In genomic region chr6:125197795-125198269, GRCh38 we compare ENCODE assay signal across 9 cellular contexts. TPM values are rescaled to one million over a fixed set of nuclear protein-coding genes. Genes with fewer than 3 reads are reported as not detected.
A peak's percentile ranks its signal among the peaks of the same experiment; 100 is the strongest.
DNase-seq lines count a peak whose midpoint lies in the region; ATAC-seq and TF ChIP-seq lines count a peak whose summit lies in the region.
"Had no signal": no experiment of that assay in that cellular context is flagged by ENCODE, and none has a peak within 500 bp of the region (broad histone marks: within the 10 kb centered on the region; RNA-seq: fewer than 3 reads in every experiment).

No MANE protein-coding gene starts in this region.

- no peak overlapping the region for H3K9ac ChIP-seq in GM23248

- no peaks in the 10 kb centered on the region for H3K36me3 Mint-ChIP-seq in CD8-positive, alpha-beta T cell

- H2AFZ ChIP-seq in GM23248, result peak overlapping the region; percentile 45

- in situ Hi-C loops in GM23248 (cut with MboI), result no loop called here

- CTCF ChIA-PET in CD8-positive, alpha-beta T cell (lab: Charles Lee), result interaction anchor here (1.5 kb wide), 1 partner anchor 11 kb away, joined by 3 read pairs; no protein-coding TSS in a partner anchor

- H3K27ac ChIP-seq in GM23248 (peak overlapping the region; percentile 35; the same call in 1 of the 2 replicates), SJCRH30 (no peak overlapping the region), heart left ventricle (peak overlapping the region; percentile 59 to 91 (median 83)), sigmoid colon (peak overlapping the region; percentile 58 to 80 (median 68))
- H3K27ac ChIP-seq in CD8-positive, alpha-beta T cell (ENCODE audit: low read depth, low read length), result no peak overlapping the region

- H3K27me3 ChIP-seq in GM23248 (replicated peaks; ENCODE audit: insufficient read depth) (no peaks in the 10 kb centered on the region), SJCRH30 (no peaks in the 10 kb centered on the region), heart left ventricle (no peaks in the 10 kb centered on the region), sigmoid colon (no peaks in the 10 kb centered on the region)
- H3K27me3 ChIP-seq in CD8-positive, alpha-beta T cell (ENCODE audit: insufficient read depth, low read length), result no peaks in the 10 kb centered on the region

- H3K4me3 Mint-ChIP-seq in CD8-positive, alpha-beta T cell, result no peak overlapping the region

- TF ChIP-seq EP300 in sigmoid colon (IDR thresholded peaks at IDR 0.05), result no peak

- H3K4me1 Mint-ChIP-seq in CD8-positive, alpha-beta T cell (ENCODE audit: low read depth), result no peaks in the 10 kb centered on the region

- no peak overlapping the region for H3K27ac Mint-ChIP-seq in CD8-positive, alpha-beta T cell

- H3K9me2 ChIP-seq in GM23248 (ENCODE audit: insufficient read depth), result no peaks in the 10 kb centered on the region

- H3K9me3 Mint-ChIP-seq in CD8-positive, alpha-beta T cell, result no peaks in the 10 kb centered on the region

- no peaks in the 10 kb centered on the region for H3K36me3 ChIP-seq in GM23248 (ENCODE audit: low read depth)
- H3K36me3 ChIP-seq in SJCRH30, result no peaks in the 10 kb centered on the region
- no peaks in the 10 kb centered on the region for H3K36me3 ChIP-seq in heart left ventricle
- no peaks in the 10 kb centered on the region for H3K36me3 ChIP-seq in sigmoid colon
- H3K36me3 ChIP-seq in CD8-positive, alpha-beta T cell (ENCODE audit: insufficient read depth, low read length), result no peaks in the 10 kb centered on the region

- H3K4me3 ChIP-seq in GM23248, result no peak overlapping the region
- H3K4me3 ChIP-seq in SJCRH30, result no peak overlapping the region
- peak overlapping the region in 1 of 12 donors; percentile 4 for H3K4me3 ChIP-seq in heart left ventricle
- no peak overlapping the region for H3K4me3 ChIP-seq in sigmoid colon
- no peak overlapping the region for H3K4me3 ChIP-seq in CD8-positive, alpha-beta T cell (ENCODE audit: low read depth, low read length)

- 36 to 40% methylated on average over 3 of the region's 3 CpGs for WGBS in GM23248 (ENCODE audit: low coverage in 1 of 2, low lambda C conversion rate in 2 of 2, missing lambda C conversion rate in 2 of 2), 2 experiments
- 7 to 30% (median 20%) methylated on average over 3 of the region's 3 CpGs for WGBS in heart left ventricle, 4 donors
- 16 to 51% methylated on average over 3 of the region's 3 CpGs for WGBS in sigmoid colon, 2 donors

- POLR2A ChIA-PET in CD8-positive, alpha-beta T cell (lab: Charles Lee), result no interaction called here

- H3K9me3 ChIP-seq in GM23248 (ENCODE audit: low read depth) (no peaks in the 10 kb centered on the region), SJCRH30 (replicated peaks) (no peaks in the 10 kb centered on the region), heart left ventricle (no peaks in the 10 kb centered on the region), sigmoid colon (no peaks in the 10 kb centered on the region)
- no peaks in the 10 kb centered on the region for H3K9me3 ChIP-seq in CD8-positive, alpha-beta T cell (ENCODE audit: low read length)

- ATAC-seq in heart left ventricle, result peak; percentile 92 to 98 (median 94)
- ATAC-seq in HG02852 (IDR thresholded peaks at IDR 0.05; ENCODE audit: unreplicated experiment), result no peak
- ATAC-seq in CD8-positive, alpha-beta T cell, result no peak

- intact Hi-C loops in heart left ventricle (cut with DNase I) (loop anchor here in 1 of 10 donors (5.0 kb wide), 1 partner anchor 46 kb away; the partner anchor contains the start of gene TPD52L1), sigmoid colon (cut with DNase I) (no loop called here)
- intact Hi-C loops in CD8-positive, alpha-beta T cell (cut with DNase I, micrococcal nuclease), result no loop called here

- TF ChIP-seq CTCF in heart left ventricle (IDR thresholded peaks at IDR 0.05), result no peak
- no peak for TF ChIP-seq CTCF in sigmoid colon (IDR thresholded peaks at IDR 0.05)
- no peak for TF ChIP-seq CTCF in CD8-positive, alpha-beta T cell (IDR thresholded peaks at IDR 0.05)

- H3F3A ChIP-seq in GM23248 (ENCODE audit: insufficient read depth), result peaks cover 30% of the 10 kb centered on the region

- no peak overlapping the region for H3K4me2 ChIP-seq in GM23248 (ENCODE audit: unreplicated experiment)

- TF ChIP-seq POLR2A in heart left ventricle (IDR thresholded peaks at IDR 0.05) (no peak), sigmoid colon (IDR thresholded peaks at IDR 0.05) (no peak)

- peaks cover 2% of the 10 kb centered on the region for H3K27me3 Mint-ChIP-seq in CD8-positive, alpha-beta T cell (ENCODE audit: low read depth)

- H3K79me2 ChIP-seq in GM23248 (ENCODE audit: insufficient read depth), result no peaks in the 10 kb centered on the region

- no peaks in the 10 kb centered on the region for H4K20me1 ChIP-seq in GM23248 (ENCODE audit: insufficient read depth)

- H3K4me1 ChIP-seq in GM23248 (ENCODE audit: insufficient read depth) (peaks cover 37% of the 10 kb centered on the region), SJCRH30 (peaks cover 9% of the 10 kb centered on the region; the same call in 1 of the 2 replicates), heart left ventricle (peaks cover 0 to 70% (median 41%) of the 10 kb centered on the region in 12 donors), sigmoid colon (peaks cover 0 to 45% (median 36%) of the 10 kb centered on the region in 4 donors)
- no peaks in the 10 kb centered on the region for H3K4me1 ChIP-seq in CD8-positive, alpha-beta T cell (ENCODE audit: insufficient read depth, low read length)

- DNase-seq in GM23248 (peak; percentile 72), SJCRH30 (peak; percentile 7 to 45), heart left ventricle (peak; percentile 56 to 84 (median 71)), sigmoid colon (peak; percentile 76), cerebellar nuclear complex (lab: John Stamatoyannopoulos, UW) (no peak), HuH-7.5 (ENCODE audit: low spot score) (no peak)
- DNase-seq in CD8-positive, alpha-beta T cell, result no peak

RNA-seq across cellular contexts. Expression of gene TPD52L1, which starts 44.3 kb away (rescaled TPM):
- total RNA-seq in GM23248 (2014; rRNA removed; shearing (Covaris generic)), result 5.1 and 5.7 TPM in 2 replicates
- polyA plus RNA-seq in GM23248 (2016; fragmentation: Nextera tagmentation; extraction: Ambion mirVana) (11.3 and 12.3 TPM in 2 replicates), heart left ventricle (10 to 100 TPM; 13.0 to 51.5 TPM), sigmoid colon (10 to 100 TPM in 2 of 3 donors, 1 to 10 TPM in 1; 8.1 to 21.8 (median 13.8) TPM)
- total RNA-seq in SJCRH30 (2014; rRNA removed; shearing (Covaris generic)), result 0.05 TPM in 1 of 2 replicates, not detected in the other
- total RNA-seq in heart left ventricle (100 to 1,000 TPM in 1 of 9 donors, 10 to 100 TPM in 8; 47.0 to 146 (median 74.2) TPM), sigmoid colon (10 to 100 TPM; 61.0 to 98.9 (median 73.8) TPM)
- total RNA-seq in CD8-positive, alpha-beta T cell, result not detected
- total RNA-seq: T-helper 1 cell treated with Interleukin-12 subunit alpha and Interleukin-12 subunit beta and Interleukin-4 antibody, amounts not matched to agents 30 ng/mL and 1 ng/mL, for 36 hours had no signal

Comparison
In these comparisons a context has a peak if more than half of its experiments do, and no peak if none do; other contexts are left out.
1. DNase-seq: peak in GM23248 (single experiment), SJCRH30 (2 of 2), heart left ventricle (5 of 5) and sigmoid colon (single experiment); none in CD8-positive, alpha-beta T cell (0 of 7), cerebellar nuclear complex (0 of 2) and HuH-7.5 (single experiment).
2. H3K27ac ChIP-seq: peak in GM23248 (single experiment), heart left ventricle (12 of 12) and sigmoid colon (4 of 4); none in SJCRH30 (single experiment) and CD8-positive, alpha-beta T cell (single experiment).
3. ATAC-seq: peak in heart left ventricle (4 of 4); none in HG02852 (single experiment) and CD8-positive, alpha-beta T cell (single experiment).